15 cellular contexts compared by ENCODE assay signal in genomic region chrX:52650676-52651075, GRCh38. TPM values are rescaled to one million over a fixed set of nuclear protein-coding genes. Genes with fewer than 3 reads are reported as not detected.
DNase-seq lines count a peak whose midpoint lies in the region; FAIRE-seq and TF ChIP-seq lines count a peak whose summit lies in the region.
"Not testable (repeated sequence)": the region's sequence is repeated elsewhere in the genome, so short reads cannot be mapped to it uniquely, and the experiment has no call there.
"Had no signal": no experiment of that assay in that cellular context is flagged by ENCODE, and none has a peak within 500 bp of the region (broad histone marks: within the 10 kb centered on the region; RNA-seq: fewer than 3 reads in every experiment).

No MANE protein-coding gene starts in this region.

- in situ Hi-C loops in Caki2 (cut with HindIII; ENCODE audit: low pct_unique_long_range_greater_than_20kb, low sequenced_read_pairs), result not testable (repeated sequence)

- FAIRE-seq in astrocyte (lab: Jason Lieb, UNC), result peak; percentile 45

- H3K36me3 Mint-ChIP-seq in astrocyte (ENCODE audit: low read depth, unreplicated experiment), result not testable (repeated sequence)

- H3K9ac ChIP-seq in BLaER1; astrocyte (ENCODE audit: low read length): not testable (repeated sequence)

- H3K27ac Mint-ChIP-seq in astrocyte (ENCODE audit: unreplicated experiment), result not testable (repeated sequence)

- not testable (repeated sequence) for H3K4me1 Mint-ChIP-seq in astrocyte (ENCODE audit: low read depth, unreplicated experiment)

- CTCF ChIA-PET in A673 (lab: Charles Lee), result not testable (repeated sequence)

- H3K4me2 ChIP-seq in BLaER1, result peak overlapping the region; percentile 55
- not testable (repeated sequence) for H3K4me2 ChIP-seq in astrocyte (ENCODE audit: low read length)

- POLR2A ChIA-PET in A673 (lab: Charles Lee; ENCODE audit: low non-redundant PET), result not testable (repeated sequence)

- H3K4me1 ChIP-seq in A673 (ENCODE audit: insufficient read depth, low read length, poor library complexity, severe bottlenecking) (peaks cover 13% of the 10 kb centered on the region), BLaER1 (peaks cover 38% of the 10 kb centered on the region)
- H3K4me1 ChIP-seq in astrocyte (ENCODE audit: insufficient read depth, low read length); thyroid gland: not testable (repeated sequence)

- not testable (repeated sequence) for H3K79me2 ChIP-seq in astrocyte (ENCODE audit: insufficient read depth, low read length)

- DNase-seq in A673 (ENCODE audit: low spot score), result peak; percentile 51
- peak; percentile 50 for DNase-seq in Caki2 (ENCODE audit: low read depth)
- DNase-seq in astrocyte (ENCODE audit: low read depth), result not testable (repeated sequence)
- DNase-seq in kidney glomerular epithelial cell (lab: John Stamatoyannopoulos, UW), result peak; percentile 1
- peak; percentile 2 for DNase-seq in left kidney (ENCODE audit: low read depth, low spot score)
- peak; percentile 6 to 8 for DNase-seq in thyroid gland

- H3K4me3 Mint-ChIP-seq in astrocyte (ENCODE audit: unreplicated experiment), result not testable (repeated sequence)

- intact Hi-C loops in A673 (cut with micrococcal nuclease; ENCODE audit: unreplicated experiment); thyroid gland (cut with DNase I): not testable (repeated sequence)

- H3K27ac ChIP-seq in A673 (ENCODE audit: low read depth, low read length, poor library complexity, severe bottlenecking), result peak overlapping the region; percentile 55
- not testable (repeated sequence) for H3K27ac ChIP-seq in BLaER1; astrocyte (ENCODE audit: low read depth, low read length)
- H3K27ac ChIP-seq in thyroid gland, result peak overlapping the region in 2 of 3 donors; percentile 38

- TF ChIP-seq CTCF in A673 (conservative IDR thresholded peaks at IDR 0.05; ENCODE audit: low read depth, low read length); astrocyte (IDR thresholded peaks at IDR 0.05; ENCODE audit: insufficient read depth, low read depth, low read length); thyroid gland (IDR thresholded peaks at IDR 0.05): not testable (repeated sequence)

- not testable (repeated sequence) for H3K36me3 ChIP-seq in A673 (ENCODE audit: insufficient read depth, low read length, poor library complexity, severe bottlenecking); BLaER1; astrocyte (ENCODE audit: insufficient read depth, low read length); thyroid gland

- not testable (repeated sequence) for BruUV-seq in A673 (replicated peaks; lab: Mats Ljungman, UMichigan)

- not testable (repeated sequence) for H3K9me3 Mint-ChIP-seq in astrocyte (ENCODE audit: unreplicated experiment)

- not testable (repeated sequence) for H3K9me3 ChIP-seq in A673 (ENCODE audit: low read depth, low read length, poor library complexity, severe bottlenecking); astrocyte (ENCODE audit: insufficient read depth, low read depth, low read length); thyroid gland
- H3K9me3 ChIP-seq in BLaER1, result peaks cover 11% of the 10 kb centered on the region; the same call in 1 of the 2 replicates

- H3K27me3 ChIP-seq in A673 (replicated peaks; ENCODE audit: insufficient read depth, low read depth, low read length, poor library complexity); astrocyte (ENCODE audit: insufficient read depth, low read length); thyroid gland: not testable (repeated sequence)
- peaks cover 87% of the 10 kb centered on the region for H3K27me3 ChIP-seq in BLaER1

- H3K4me3 ChIP-seq in A673 (ENCODE audit: low read depth, low read length, poor library complexity, severe bottlenecking); BLaER1; astrocyte (ENCODE audit: insufficient read depth, low read depth, low read length); thyroid gland (replicated peaks in 1 of 3): not testable (repeated sequence)

- not testable (repeated sequence) for H3K27me3 Mint-ChIP-seq in astrocyte (ENCODE audit: low read depth, unreplicated experiment)

- WGBS in thyroid gland, 2 donors, result 20 to 49% methylated on average over 3 of the region's 3 CpGs

- H2AFZ ChIP-seq in astrocyte (ENCODE audit: low read depth, low read length), result not testable (repeated sequence)

- TF ChIP-seq POLR2A in thyroid gland (IDR thresholded peaks at IDR 0.05), result not testable (repeated sequence)

- H4K20me1 ChIP-seq in BLaER1; astrocyte (ENCODE audit: insufficient read depth, low read length): not testable (repeated sequence)

RNA-seq across cellular contexts. Expression of gene SSX7, which starts 4.0 kb away (rescaled TPM):
- 2.2 and 2.8 TPM in 2 replicates for total RNA-seq in A673 (2021)
- total RNA-seq in Caki2 (2014; rRNA removed; shearing (Covaris generic); ENCODE audit: low replicate concordance), result not detected in 2 replicates
- not detected in 2 replicates for total RNA-seq in astrocyte
- not detected for total RNA-seq in thyroid gland
- total RNA-seq: A172; B cell; Caco-2; CD4-positive, alpha-beta T cell; CD8-positive, alpha-beta T cell; Daoy; G401; GM12878 had no signal

RNA-seq across cellular contexts. Expression of gene SSX2, which starts 56.3 kb away (rescaled TPM):
- 0.88 and 1.9 TPM in 2 replicates for total RNA-seq in A673 (2021)
- total RNA-seq in Caki2 (2014; rRNA removed; shearing (Covaris generic); ENCODE audit: low replicate concordance), result 0.32 TPM in 1 of 2 replicates, not detected in the other
- not detected in 2 replicates for total RNA-seq in astrocyte
- total RNA-seq in thyroid gland, result not detected
- total RNA-seq: A172; B cell; Caco-2; CD4-positive, alpha-beta T cell; CD8-positive, alpha-beta T cell; Daoy; G401; GM12878 had no signal
